Comparison of ENCODE assay signal across 18 cellular contexts in genomic region chr4:143253156-143253555, GRCh38.
DNase-seq lines count a peak whose midpoint lies in the region; ATAC-seq, FAIRE-seq and TF ChIP-seq lines count a peak whose summit lies in the region.
"Had no signal": no experiment of that assay in that cellular context is flagged by ENCODE, and none has a peak within 500 bp of the region (broad histone marks: within the 10 kb centered on the region; RNA-seq: fewer than 3 reads in every experiment).

No MANE protein-coding gene starts in this region.

- H3K4me1 ChIP-seq in RWPE2 (ENCODE audit: insufficient read depth, poor library complexity, severe bottlenecking) (peaks cover 25% of the 10 kb centered on the region), osteoblast (ENCODE audit: insufficient read depth, low read length) (peaks cover 5% of the 10 kb centered on the region)
- H3K4me1 ChIP-seq: SJCRH30 had no signal

- H3K79me2 ChIP-seq in osteoblast (ENCODE audit: insufficient read depth, low read length): no peaks in the 10 kb centered on the region

- peak; percentile 13; the same call in 1 of the 3 replicates for ATAC-seq in RWPE2 (ENCODE audit: low read depth)

- peak overlapping the region; percentile 48 for H2AFZ ChIP-seq in osteoblast (ENCODE audit: low read length)

- no peak overlapping the region for H3K4me3 ChIP-seq in RWPE2 (ENCODE audit: severe bottlenecking)
- H3K4me3 ChIP-seq in epithelial cell of esophagus (ENCODE audit: low read length): no peak overlapping the region
- H3K4me3 ChIP-seq in osteoblast (ENCODE audit: insufficient read depth, low read length): no peak overlapping the region
- H3K4me3 ChIP-seq: SJCRH30 had no signal

- H3K4me2 ChIP-seq in osteoblast (ENCODE audit: insufficient read depth, low read length): no peak overlapping the region

- H3K36me3 ChIP-seq in RWPE2 (ENCODE audit: low read depth) (no peaks in the 10 kb centered on the region), osteoblast (ENCODE audit: insufficient read depth, low read length) (no peaks in the 10 kb centered on the region)
- H3K36me3 ChIP-seq: SJCRH30 had no signal

- TF ChIP-seq CTCF in RWPE2 (IDR thresholded peaks at IDR 0.05; ENCODE audit: poor library complexity, severe bottlenecking): no peak
- TF ChIP-seq CTCF in epithelial cell of esophagus (IDR thresholded peaks at IDR 0.05; ENCODE audit: insufficient read depth, low read depth, low read length, missing control alignments): no peak
- no peak for TF ChIP-seq CTCF in osteoblast (IDR thresholded peaks at IDR 0.05; ENCODE audit: extremely low read depth, low read depth, low read length)

- peak overlapping the region; percentile 71 for H3K27ac ChIP-seq in RWPE2 (ENCODE audit: poor library complexity, severe bottlenecking)
- no peak overlapping the region for H3K27ac ChIP-seq in osteoblast (ENCODE audit: low read depth, low read length)
- H3K27ac ChIP-seq: RWPE1, SJCRH30 had no signal

- no peak for FAIRE-seq in GM12892 (lab: Jason Lieb, UNC)

- H3K27me3 ChIP-seq in RWPE2 (ENCODE audit: insufficient read depth, poor library complexity, severe bottlenecking) (no peaks in the 10 kb centered on the region), osteoblast (ENCODE audit: insufficient read depth, low read length) (no peaks in the 10 kb centered on the region)
- H3K27me3 ChIP-seq: SJCRH30 had no signal

- DNase-seq in HT1080 (ENCODE audit: low read depth) (peak; percentile 67), RWPE2 (ENCODE audit: low spot score) (no peak), epithelial cell of esophagus (ENCODE audit: low read depth) (peak; percentile 54), osteoblast (ENCODE audit: insufficient read length, low spot score, missing footprints) (no peak), cerebellar nuclear complex (lab: John Stamatoyannopoulos, UW) (no peak), GM12892 (ENCODE audit: insufficient read length) (no peak)
- DNase-seq in activated CD8-positive, alpha-beta memory T cell treated with anti-CD3 and anti-CD28 coated beads, Interleukin-2, amount 50 U/mL, for 4 hours: no peak
- DNase-seq: COR-L47; EL; H9; Kasumi-1; NCI-H1417 treated with DMSO at 0.1 percent for 48 hours; NCI-H2029; NCI-H2171; NCI-H446 treated with DMSO at 0.1 percent for 48 hours; NK-92 treated with Interleukin-12 subunit alpha and Interleukin-12 subunit beta, amount 100 ng/mL, for 24 hours; SJCRH30 had no signal

- no peak for TF ChIP-seq POLR2A in GM12892 (IDR thresholded peaks at IDR 0.05; ENCODE audit: low read depth, low read length)

- no peaks in the 10 kb centered on the region for H4K20me1 ChIP-seq in osteoblast (ENCODE audit: insufficient read depth, low read length)

- H3K9me3 ChIP-seq in RWPE2 (ENCODE audit: severe bottlenecking) (no peaks in the 10 kb centered on the region), osteoblast (ENCODE audit: low read depth, low read length) (no peaks in the 10 kb centered on the region)
- H3K9me3 ChIP-seq: SJCRH30 had no signal

Comparison
In these comparisons a context has a peak if more than half of its experiments do, and no peak if none do; other contexts are left out.
1. DNase-seq: peak in HT1080 (single experiment) and epithelial cell of esophagus (single experiment); none in RWPE2 (single experiment), osteoblast (single experiment), activated CD8-positive, alpha-beta memory T cell treated with anti-CD3 and anti-CD28 coated beads, Interleukin-2, amount 50 U/mL, for 4 hours (single experiment), cerebellar nuclear complex (0 of 2) and GM12892 (single experiment).